ENCODE assay signal across 16 cellular contexts in genomic region chr17:79829457-79829856, GRCh38.
"Had no signal": no experiment of that assay in that cellular context is flagged by ENCODE, and none has a peak within 500 bp of the region (broad histone marks: within the 10 kb centered on the region; RNA-seq: fewer than 3 reads in every experiment).

No MANE protein-coding gene starts in this region.

- DNase-seq: activated CD4-positive, alpha-beta T cell treated with anti-CD3 and anti-CD28 coated beads, Interleukin-2, amount 50 U/mL, for 4 hours; caudate nucleus; endodermal cell; foreskin fibroblast; hippocampal formation; left cardiac atrium; lower lobe of right lung; stimulated activated CD4-positive, alpha-beta T cell treated with anti-CD3 and anti-CD28 coated beads, Interleukin-2, amount 100 ng/mL, for 24 hours; stimulated activated naive CD4-positive, alpha-beta T cell treated with Interleukin-2 at 50 U/mL for 16 hours; substantia nigra; transverse colon; uterus had no signal

- H3K9me3 ChIP-seq: lower lobe of right lung, transverse colon, uterus had no signal

- H2AFZ ChIP-seq: parathyroid adenoma had no signal

- ATAC-seq: left cardiac atrium; lower lobe of right lung; natural killer cell treated with Interleukin-12 subunit alpha and Interleukin-12 subunit beta and Interleukin-15 and Interleukin-18, amount 100 ng/mL, for 72 hours had no signal

- H3K27me3 ChIP-seq: uterus had no signal

- H3K36me3 ChIP-seq: uterus had no signal

- H3K27ac ChIP-seq: epithelial cell of prostate, lower lobe of right lung, parathyroid adenoma, uterus had no signal

- H3K9ac ChIP-seq: parathyroid adenoma had no signal

- H3K4me3 ChIP-seq: lower lobe of right lung, transverse colon, uterus had no signal

- FAIRE-seq: islet of Langerhans had no signal
